ENCODE assay signal across 11 cellular contexts in genomic region chr12:46389130-46389616, GRCh38. TPM values are rescaled to one million over a fixed set of nuclear protein-coding genes. Genes with fewer than 3 reads are reported as not detected.
DNase-seq lines count a peak whose midpoint lies in the region; ATAC-seq and TF ChIP-seq lines count a peak whose summit lies in the region.
"Had no signal": no experiment of that assay in that cellular context is flagged by ENCODE, and none has a peak within 500 bp of the region (broad histone marks: within the 10 kb centered on the region; RNA-seq: fewer than 3 reads in every experiment).

No MANE protein-coding gene starts in this region.

- peak; percentile 30 for TF ChIP-seq EP300 in ovary (IDR thresholded peaks at IDR 0.05)

- H3K36me3 Mint-ChIP-seq in immature natural killer cell: peaks cover 9 to 44% (median 20%) of the 10 kb centered on the region in 3 donors

- H2AFZ ChIP-seq in OCI-LY7 (ENCODE audit: low read length): no peak overlapping the region

- intact Hi-C loops in OCI-LY7 (cut with micrococcal nuclease; ENCODE audit: unreplicated experiment) (loop anchor here (10.0 kb wide), 2 partner anchors 826 to 1174 kb away; partner anchors contain the start of gene ANO6), ovary (cut with DNase I) (loop anchor here in 1 of 4 donors (10.0 kb wide), 1 partner anchor 266 kb away; no protein-coding TSS in a partner anchor)

- ATAC-seq in HG03139 (IDR thresholded peaks at IDR 0.05; ENCODE audit: unreplicated experiment): no peak
- ATAC-seq: effector memory CD8-positive, alpha-beta T cell had no signal

- H3K36me3 ChIP-seq in BJ (ENCODE audit: control insufficient read depth, insufficient read depth, low read length) (no peaks in the 10 kb centered on the region), OCI-LY7 (ENCODE audit: insufficient read depth, low read length) (no peaks in the 10 kb centered on the region), ovary (no peaks in the 10 kb centered on the region)

- peak overlapping the region in 2 of 6 donors; percentile 20 to 28 for H3K27ac Mint-ChIP-seq in immature natural killer cell

- peaks cover 0 to under 1% (median 0%) of the 10 kb centered on the region in 3 donors for H3K27me3 Mint-ChIP-seq in immature natural killer cell (ENCODE audit: low read depth in 3 of 3)
- H3K27me3 Mint-ChIP-seq: effector memory CD8-positive, alpha-beta T cell had no signal

- TF ChIP-seq CTCF in BJ (IDR thresholded peaks at IDR 0.05; ENCODE audit: insufficient read depth, low read depth, low read length) (no peak), OCI-LY7 (conservative IDR thresholded peaks at IDR 0.05; ENCODE audit: low read length) (no peak), ovary (IDR thresholded peaks at IDR 0.05) (no peak)

- POLR2A ChIA-PET in BJ (lab: Charles Lee): no interaction called here
- POLR2A ChIA-PET in OCI-LY7 (lab: Charles Lee): no interaction called here

- no peak overlapping the region for H3K4me3 Mint-ChIP-seq in immature natural killer cell
- H3K4me3 Mint-ChIP-seq: effector memory CD8-positive, alpha-beta T cell; neural crest cell had no signal

- CTCF ChIA-PET in BJ (lab: Yijun Ruan, JAX) (no interaction called here), OCI-LY7 (lab: Charles Lee; ENCODE audit: unreplicated experiment) (no interaction called here)

- TF ChIP-seq POLR2A in ovary (IDR thresholded peaks at IDR 0.05): no peak

- H3K27ac ChIP-seq in OCI-LY7 (ENCODE audit: low read depth, low read length, poor library complexity, severe bottlenecking) (no peak overlapping the region), ovary (no peak overlapping the region)

- H4K20me1 ChIP-seq in OCI-LY7 (ENCODE audit: insufficient read depth, low read length): peaks cover 5% of the 10 kb centered on the region; the same call in 1 of the 2 replicates

- no peak overlapping the region for H3K4me3 ChIP-seq in BJ (ENCODE audit: low read depth, low read length)
- no peak overlapping the region for H3K4me3 ChIP-seq in OCI-LY7 (ENCODE audit: low read depth, low read length, poor library complexity, severe bottlenecking)
- H3K4me3 ChIP-seq in ovary: no peak overlapping the region

- no peaks in the 10 kb centered on the region for H3K9me2 ChIP-seq in OCI-LY7 (ENCODE audit: insufficient read depth, low read length)

- no peaks in the 10 kb centered on the region for H3K9me3 Mint-ChIP-seq in immature natural killer cell
- H3K9me3 Mint-ChIP-seq: effector memory CD8-positive, alpha-beta T cell; neural crest cell had no signal

- H3K79me2 ChIP-seq in OCI-LY7 (ENCODE audit: insufficient read depth, low read depth, low read length): no peaks in the 10 kb centered on the region

- whole genome bisulfite sequencing in ovary, 3 donors: 7 to 13% (median 11%) methylated on average over 1 of the region's 1 CpG

- DNase-seq in BJ (ENCODE audit: low read depth) (peak; percentile 88), OCI-LY7 (ENCODE audit: low spot score) (no peak), fibroblast of gingiva (ENCODE audit: low read depth) (peak; percentile 100), ovary (peak in 1 of 5 donors; percentile 60), NCI-H2029 (lab: John Stamatoyannopoulos, UW) (no peak), OCI-M1 (lab: John Stamatoyannopoulos, UW) (no peak), immature natural killer cell (no peak)
- DNase-seq: effector memory CD8-positive, alpha-beta T cell; NCI-H774 had no signal

- H3K4me1 ChIP-seq in OCI-LY7 (ENCODE audit: insufficient read depth, low read length, poor library complexity, severe bottlenecking) (peaks cover 71% of the 10 kb centered on the region), ovary (ENCODE audit: insufficient read depth) (peaks cover 14% of the 10 kb centered on the region)

- H3K9me3 ChIP-seq in OCI-LY7 (ENCODE audit: low read length) (no peaks in the 10 kb centered on the region), ovary (no peaks in the 10 kb centered on the region)

- no TSS peak for BruUV-seq in OCI-LY7 (replicated peaks; lab: Mats Ljungman, UMichigan)

- peak overlapping the region; percentile 79 for H3K4me2 ChIP-seq in OCI-LY7 (ENCODE audit: low read length)

- no peaks in the 10 kb centered on the region for H3K27me3 ChIP-seq in BJ (ENCODE audit: control insufficient read depth, insufficient read depth, low read length)
- no peaks in the 10 kb centered on the region for H3K27me3 ChIP-seq in ovary

- H3K4me1 Mint-ChIP-seq in immature natural killer cell: peaks cover 23 to 51% of the 10 kb centered on the region in 2 donors

RNA-seq across cellular contexts. Expression of gene SLC38A2, which starts 16.6 kb away (rescaled TPM):
- polyA plus RNA-seq in BJ (2011; rRNA removed) (472 and 596 TPM in 2 replicates), ovary (100 to 1,000 TPM; 136 to 156 TPM), immature natural killer cell (100 to 1,000 TPM in 1 of 3 donors, 10 to 100 TPM in 2; 52.6 to 116 (median 92.7) TPM)
- 293 and 317 TPM in 2 replicates for polyA minus RNA-seq in BJ (2011; rRNA and poly(A)+ RNA removed)
- total RNA-seq in OCI-LY7 (2014; rRNA removed; shearing (Covaris generic)): 66.2 and 70.5 TPM in 2 replicates
- total RNA-seq in OCI-LY7 (2022) (93.5 and 107 TPM in 2 replicates), ovary (100 to 1,000 TPM; 124 to 390 (median 248) TPM)

Comparison
In these comparisons a context has a peak if more than half of its experiments do, and no peak if none do; other contexts are left out.
1. DNase-seq: peak in BJ (single experiment) and fibroblast of gingiva (single experiment); none in OCI-LY7 (single experiment), NCI-H2029 (single experiment), OCI-M1 (single experiment) and immature natural killer cell (0 of 3).